1 cellular context compared by ENCODE assay signal in the genomic region with DNA sequence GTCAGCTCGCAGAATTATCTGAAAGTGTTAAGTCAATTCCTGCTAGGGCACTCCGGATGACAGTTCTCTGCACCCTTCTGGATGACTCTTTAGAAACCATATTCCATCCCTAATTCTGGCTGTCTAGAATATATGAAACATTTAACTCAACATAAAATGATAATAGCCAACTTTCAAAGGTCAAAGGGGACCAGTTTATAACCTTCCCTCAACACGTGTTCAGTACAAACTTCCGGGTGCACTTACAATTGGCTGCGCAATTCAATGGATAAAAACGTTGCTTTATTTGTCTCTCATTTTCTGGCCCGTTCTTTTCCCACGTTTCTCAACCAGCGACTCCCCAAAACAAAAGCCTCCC.
TF ChIP-seq lines count a peak whose summit lies in the region.

No MANE protein-coding gene starts in this region.

TF ChIP-seq in K562, 482 proteins besides CTCF, POLR2A, EP300 and RAD21 (continued from another document):
- TF ChIP-seq, protein P1, sequence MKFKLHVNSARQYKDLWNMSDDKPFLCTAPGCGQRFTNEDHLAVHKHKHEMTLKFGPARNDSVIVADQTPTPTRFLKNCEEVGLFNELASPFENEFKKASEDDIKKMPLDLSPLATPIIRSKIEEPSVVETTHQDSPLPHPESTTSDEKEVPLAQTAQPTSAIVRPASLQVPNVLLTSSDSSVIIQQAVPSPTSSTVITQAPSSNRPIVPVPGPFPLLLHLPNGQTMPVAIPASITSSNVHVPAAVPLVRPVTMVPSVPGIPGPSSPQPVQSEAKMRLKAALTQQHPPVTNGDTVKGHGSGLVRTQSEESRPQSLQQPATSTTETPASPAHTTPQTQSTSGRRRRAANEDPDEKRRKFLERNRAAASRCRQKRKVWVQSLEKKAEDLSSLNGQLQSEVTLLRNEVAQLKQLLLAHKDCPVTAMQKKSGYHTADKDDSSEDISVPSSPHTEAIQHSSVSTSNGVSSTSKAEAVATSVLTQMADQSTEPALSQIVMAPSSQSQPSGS (CRISPR knock-in tag; IDR thresholded peaks at IDR 0.05) = no peak
- TF ChIP-seq GTF2F1 (IDR thresholded peaks at IDR 0.05; ENCODE audit: low read depth, low read length) (no peak), RB1 (IDR thresholded peaks at IDR 0.05; ENCODE audit: low read depth) (no peak), HDAC2 (IDR thresholded peaks at IDR 0.05) (peak; percentile 79), POLR2AphosphoS5 (IDR thresholded peaks at IDR 0.05; ENCODE audit: control insufficient read depth, insufficient read depth, low read depth, low read length) (no peak), RCOR1 (IDR thresholded peaks at IDR 0.05; ENCODE audit: borderline replicate concordance in 1 of 2, low read depth in 2 of 2, low read length in 2 of 2) (no peak), ZNF140 (CRISPR knock-in tag; IDR thresholded peaks at IDR 0.05) (no peak)
- TF ChIP-seq, protein P2, sequence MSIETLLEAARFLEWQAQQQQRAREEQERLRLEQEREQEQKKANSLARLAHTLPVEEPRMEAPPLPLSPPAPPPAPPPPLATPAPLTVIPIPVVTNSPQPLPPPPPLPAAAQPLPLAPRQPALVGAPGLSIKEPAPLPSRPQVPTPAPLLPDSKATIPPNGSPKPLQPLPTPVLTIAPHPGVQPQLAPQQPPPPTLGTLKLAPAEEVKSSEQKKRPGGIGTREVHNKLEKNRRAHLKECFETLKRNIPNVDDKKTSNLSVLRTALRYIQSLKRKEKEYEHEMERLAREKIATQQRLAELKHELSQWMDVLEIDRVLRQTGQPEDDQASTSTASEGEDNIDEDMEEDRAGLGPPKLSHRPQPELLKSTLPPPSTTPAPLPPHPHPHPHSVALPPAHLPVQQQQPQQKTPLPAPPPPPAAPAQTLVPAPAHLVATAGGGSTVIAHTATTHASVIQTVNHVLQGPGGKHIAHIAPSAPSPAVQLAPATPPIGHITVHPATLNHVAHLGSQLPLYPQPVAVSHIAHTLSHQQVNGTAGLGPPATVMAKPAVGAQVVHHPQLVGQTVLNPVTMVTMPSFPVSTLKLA (conservative IDR thresholded peaks at IDR 0.05) = peak; percentile 97 to 98
- TF ChIP-seq, protein P3, sequence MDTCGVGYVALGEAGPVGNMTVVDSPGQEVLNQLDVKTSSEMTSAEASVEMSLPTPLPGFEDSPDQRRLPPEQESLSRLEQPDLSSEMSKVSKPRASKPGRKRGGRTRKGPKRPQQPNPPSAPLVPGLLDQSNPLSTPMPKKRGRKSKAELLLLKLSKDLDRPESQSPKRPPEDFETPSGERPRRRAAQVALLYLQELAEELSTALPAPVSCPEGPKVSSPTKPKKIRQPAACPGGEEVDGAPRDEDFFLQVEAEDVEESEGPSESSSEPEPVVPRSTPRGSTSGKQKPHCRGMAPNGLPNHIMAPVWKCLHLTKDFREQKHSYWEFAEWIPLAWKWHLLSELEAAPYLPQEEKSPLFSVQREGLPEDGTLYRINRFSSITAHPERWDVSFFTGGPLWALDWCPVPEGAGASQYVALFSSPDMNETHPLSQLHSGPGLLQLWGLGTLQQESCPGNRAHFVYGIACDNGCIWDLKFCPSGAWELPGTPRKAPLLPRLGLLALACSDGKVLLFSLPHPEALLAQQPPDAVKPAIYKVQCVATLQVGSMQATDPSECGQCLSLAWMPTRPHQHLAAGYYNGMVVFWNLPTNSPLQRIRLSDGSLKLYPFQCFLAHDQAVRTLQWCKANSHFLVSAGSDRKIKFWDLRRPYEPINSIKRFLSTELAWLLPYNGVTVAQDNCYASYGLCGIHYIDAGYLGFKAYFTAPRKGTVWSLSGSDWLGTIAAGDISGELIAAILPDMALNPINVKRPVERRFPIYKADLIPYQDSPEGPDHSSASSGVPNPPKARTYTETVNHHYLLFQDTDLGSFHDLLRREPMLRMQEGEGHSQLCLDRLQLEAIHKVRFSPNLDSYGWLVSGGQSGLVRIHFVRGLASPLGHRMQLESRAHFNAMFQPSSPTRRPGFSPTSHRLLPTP (IDR thresholded peaks at IDR 0.05; ENCODE audit: borderline replicate concordance, extremely low read depth, insufficient read length) = no peak
- TF ChIP-seq, protein P4, sequence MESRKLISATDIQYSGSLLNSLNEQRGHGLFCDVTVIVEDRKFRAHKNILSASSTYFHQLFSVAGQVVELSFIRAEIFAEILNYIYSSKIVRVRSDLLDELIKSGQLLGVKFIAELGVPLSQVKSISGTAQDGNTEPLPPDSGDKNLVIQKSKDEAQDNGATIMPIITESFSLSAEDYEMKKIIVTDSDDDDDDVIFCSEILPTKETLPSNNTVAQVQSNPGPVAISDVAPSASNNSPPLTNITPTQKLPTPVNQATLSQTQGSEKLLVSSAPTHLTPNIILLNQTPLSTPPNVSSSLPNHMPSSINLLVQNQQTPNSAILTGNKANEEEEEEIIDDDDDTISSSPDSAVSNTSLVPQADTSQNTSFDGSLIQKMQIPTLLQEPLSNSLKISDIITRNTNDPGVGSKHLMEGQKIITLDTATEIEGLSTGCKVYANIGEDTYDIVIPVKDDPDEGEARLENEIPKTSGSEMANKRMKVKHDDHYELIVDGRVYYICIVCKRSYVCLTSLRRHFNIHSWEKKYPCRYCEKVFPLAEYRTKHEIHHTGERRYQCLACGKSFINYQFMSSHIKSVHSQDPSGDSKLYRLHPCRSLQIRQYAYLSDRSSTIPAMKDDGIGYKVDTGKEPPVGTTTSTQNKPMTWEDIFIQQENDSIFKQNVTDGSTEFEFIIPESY (CRISPR knock-in tag; IDR thresholded peaks at IDR 0.05) = 0 out of 2 replicates have a peak, but pooled peaks have one; percentile 11
